28 cellular contexts compared by ENCODE assay signal in genomic region chr11:28040384-28040783, GRCh38.
"Had no signal": no experiment of that assay in that cellular context is flagged by ENCODE, and none has a peak within 500 bp of the region (broad histone marks: within the 10 kb centered on the region; RNA-seq: fewer than 3 reads in every experiment).

No MANE protein-coding gene starts in this region.

- H3K27ac ChIP-seq: neural progenitor cell, ovary, parathyroid adenoma, psoas muscle, right lobe of liver, skin epidermis, spleen, stomach, thoracic aorta, thyroid gland, tibial nerve, upper lobe of left lung, vagina had no signal

- H3K36me3 ChIP-seq: ovary, right lobe of liver, stomach, thoracic aorta, thyroid gland, tibial nerve, upper lobe of left lung, vagina had no signal

- H3K27me3 ChIP-seq: neural progenitor cell, ovary, right lobe of liver, spleen, stomach, thyroid gland, tibial nerve, upper lobe of left lung, vagina had no signal

- H3K4me3 ChIP-seq: neural progenitor cell, ovary, psoas muscle, right lobe of liver, skin epidermis, smooth muscle cell, spleen, stomach, thoracic aorta, thyroid gland, tibial nerve, upper lobe of left lung, vagina had no signal

- ATAC-seq: naive thymus-derived CD4-positive, alpha-beta T cell; natural killer cell; psoas muscle; right cardiac atrium; right lobe of liver; stimulated activated effector memory CD8-positive, alpha-beta T cell treated with anti-CD3 and anti-CD28 coated beads, Interleukin-12 subunit alpha, Interleukin-12 subunit beta, amount 100 ng/mL, for 72 hours; stimulated activated naive B cell treated with anti-CD40 and anti-IgM and Interleukin-4, amounts not matched to agents 10 μg/mL and 1 μg/mL and 100 μg/mL, for 72 hours had no signal

- H3K9me3 ChIP-seq: ovary, psoas muscle, right lobe of liver, spleen, stomach, thoracic aorta, thyroid gland, tibial nerve, upper lobe of left lung, vagina had no signal

- H2AFZ ChIP-seq: neural progenitor cell, parathyroid adenoma had no signal

- H3K79me2 ChIP-seq: parathyroid adenoma had no signal

- H3K4me2 ChIP-seq: neural progenitor cell, smooth muscle cell had no signal

- DNase-seq: naive thymus-derived CD4-positive, alpha-beta T cell; natural killer cell; occipital lobe; ovary; posterior cingulate gyrus; psoas muscle; right cardiac atrium; right lobe of liver; spleen; stimulated activated CD4-positive, alpha-beta T cell treated with anti-CD3 and anti-CD28 coated beads, Interleukin-15, amount 100 ng/mL, for 24 hours; stimulated activated CD4-positive, alpha-beta T cell treated with anti-CD3 and anti-CD28 coated beads, Interleukin-2, amount 100 ng/mL, for 24 hours; stimulated activated CD4-positive, alpha-beta T cell treated with anti-CD3 and anti-CD28 coated beads, Interleukin-2, amount 100 ng/mL, for 48 hours; stimulated activated CD4-positive, alpha-beta T cell treated with anti-CD3 and anti-CD28 coated beads, Interleukin-4, amount 100 ng/mL, for 24 hours; stimulated activated naive B cell treated with anti-CD40 and anti-IgM and Interleukin-4, amounts not matched to agents 10 μg/mL and 1 μg/mL and 100 μg/mL, for 72 hours; stimulated activated naive CD4-positive, alpha-beta T cell treated with Interleukin-2 at 50 U/mL for 16 hours; stomach; thyroid gland; trophoblast cell; upper lobe of left lung had no signal

- H3K4me1 ChIP-seq: neural progenitor cell, parathyroid adenoma, psoas muscle, right lobe of liver, spleen, stomach, thyroid gland, tibial nerve, upper lobe of left lung, vagina had no signal

- FAIRE-seq: urothelium cell line had no signal

- H3K9ac ChIP-seq: neural progenitor cell, parathyroid adenoma had no signal
